In genomic region chr10:131823601-131824099, GRCh38 we compare ENCODE assay signal across 6 cellular contexts.
DNase-seq lines count a peak whose midpoint lies in the region; ATAC-seq and TF ChIP-seq lines count a peak whose summit lies in the region.
"Not testable (repeated sequence)": the region's sequence is repeated elsewhere in the genome, so short reads cannot be mapped to it uniquely, and the experiment has no call there.

No MANE protein-coding gene starts in this region.

- H3K27me3 ChIP-seq in lower lobe of right lung (ENCODE audit: low read depth) = peaks cover 13% of the 10 kb centered on the region

- TF ChIP-seq CTCF in coronary artery (IDR thresholded peaks at IDR 0.05); lower lobe of right lung (IDR thresholded peaks at IDR 0.05); osteocyte (IDR thresholded peaks at IDR 0.05); type B pancreatic cell (conservative IDR thresholded peaks at IDR 0.05): not testable (repeated sequence)

- H3K4me1 ChIP-seq in lower lobe of right lung = not testable (repeated sequence)

- H3K9me3 Mint-ChIP-seq in activated T-cell treated with anti-CD3 and anti-CD28 coated beads, Interleukin-2, amount 50 U/mL, for 24 hours; osteocyte (ENCODE audit: unreplicated experiment); type B pancreatic cell: not testable (repeated sequence)

- H3K27ac ChIP-seq in coronary artery, lower lobe of right lung: not testable (repeated sequence)

- not testable (repeated sequence) for ATAC-seq in lower lobe of right lung

- H3K36me3 Mint-ChIP-seq in activated T-cell treated with anti-CD3 and anti-CD28 coated beads, Interleukin-2, amount 50 U/mL, for 24 hours (ENCODE audit: low read depth); osteocyte (ENCODE audit: unreplicated experiment); type B pancreatic cell: not testable (repeated sequence)

- peak; percentile 12 for DNase-seq in activated T-cell treated with anti-CD3 and anti-CD28 coated beads, Interleukin-2, amount 50 U/mL, for 24 hours
- DNase-seq in coronary artery (ENCODE audit: low spot score) = peak; percentile 9
- peak; percentile 15 for DNase-seq in cardiac septum (ENCODE audit: low spot score)
- peak; percentile 2 for DNase-seq in lower lobe of right lung
- peak; percentile 63 for DNase-seq in osteocyte (ENCODE audit: extremely low spot score, unreplicated experiment)
- DNase-seq in type B pancreatic cell (ENCODE audit: extremely low spot score, unreplicated experiment) = peak; percentile 58

- not testable (repeated sequence) for H3K4me3 Mint-ChIP-seq in activated T-cell treated with anti-CD3 and anti-CD28 coated beads, Interleukin-2, amount 50 U/mL, for 24 hours; osteocyte (ENCODE audit: unreplicated experiment); type B pancreatic cell

- H3K4me1 Mint-ChIP-seq in activated T-cell treated with anti-CD3 and anti-CD28 coated beads, Interleukin-2, amount 50 U/mL, for 24 hours (ENCODE audit: low read depth); osteocyte (ENCODE audit: unreplicated experiment); type B pancreatic cell (ENCODE audit: unreplicated experiment): not testable (repeated sequence)

- intact Hi-C loops in cardiac septum (cut with DNase I); lower lobe of right lung (cut with DNase I): not testable (repeated sequence)

- not testable (repeated sequence) for H3K9me3 ChIP-seq in lower lobe of right lung

- not testable (repeated sequence) for H3K27me3 Mint-ChIP-seq in activated T-cell treated with anti-CD3 and anti-CD28 coated beads, Interleukin-2, amount 50 U/mL, for 24 hours; osteocyte (ENCODE audit: unreplicated experiment)
- peaks cover 29% of the 10 kb centered on the region for H3K27me3 Mint-ChIP-seq in type B pancreatic cell

- not testable (repeated sequence) for H3K36me3 ChIP-seq in lower lobe of right lung

- not testable (repeated sequence) for H3K27ac Mint-ChIP-seq in activated T-cell treated with anti-CD3 and anti-CD28 coated beads, Interleukin-2, amount 50 U/mL, for 24 hours; osteocyte (ENCODE audit: unreplicated experiment); type B pancreatic cell

- H3K4me3 ChIP-seq in coronary artery, lower lobe of right lung: not testable (repeated sequence)

Comparison
In these comparisons a context has a peak if more than half of its experiments do, and no peak if none do; other contexts are left out.
1. DNase-seq: peak in every context shown above with its lines; median percentile 63 in osteocyte; 58 in type B pancreatic cell; 15 in cardiac septum; 12 in activated T-cell treated with anti-CD3 and anti-CD28 coated beads, Interleukin-2, amount 50 U/mL, for 24 hours; 9 in coronary artery; 2 in lower lobe of right lung.